Comparison of ENCODE assay signal across 35 cellular contexts in genomic region chr7:69411018-69411417, GRCh38.
"Had no signal": no experiment of that assay in that cellular context is flagged by ENCODE, and none has a peak within 500 bp of the region (broad histone marks: within the 10 kb centered on the region; RNA-seq: fewer than 3 reads in every experiment).

No MANE protein-coding gene starts in this region.

- DNase-seq: activated B cell treated with CpG ODN at 0.5 μM for 24 hours; activated CD4-positive, alpha-beta memory T cell treated with anti-CD3 and anti-CD28 coated beads for 36 hours; activated CD4-positive, alpha-beta T cell treated with anti-CD3 and anti-CD28 coated beads for 4 hours; activated CD4-positive, alpha-beta T cell treated with anti-CD3 and anti-CD28 coated beads, Interleukin-2, amount 10 ng/mL, durations not matched to agents 24 days and 14 days; activated CD4-positive, alpha-beta T cell treated with anti-CD3 and anti-CD28 coated beads, Interleukin-2, amount 50 U/mL, for 1 hour; activated CD4-positive, alpha-beta T cell treated with anti-CD3 and anti-CD28 coated beads, Interleukin-2, amount 50 U/mL, for 4 hours; activated CD4-positive, CD25-positive, alpha-beta regulatory T cell treated with anti-CD3 and anti-CD28 coated beads, Interleukin-2, amount 50 U/mL, for 72 hours; activated CD8-positive, alpha-beta memory T cell treated with anti-CD3 and anti-CD28 coated beads, Interleukin-2, amount 50 U/mL, for 4 hours; activated CD8-positive, alpha-beta T cell treated with anti-CD3 and anti-CD28 coated beads for 36 hours; activated effector memory CD4-positive, alpha-beta T cell treated with anti-CD3 and anti-CD28 coated beads, Interleukin-2, amount 50 U/mL, for 16 hours; activated gamma-delta T cell treated with Interleukin-2 at 50 U/mL for 16 hours; activated naive CD4-positive, alpha-beta T cell; activated naive CD4-positive, alpha-beta T cell treated with anti-CD3 and anti-CD28 coated beads for 36 hours; activated naive CD4-positive, alpha-beta T cell treated with anti-CD3 and anti-CD28 coated beads, Interleukin-2, amount 50 U/mL, for 16 hours; activated naive CD8-positive, alpha-beta T cell treated with anti-CD3 and anti-CD28 coated beads, Interleukin-2, amount 10 ng/mL, durations not matched to agents 7 days and 5 days; activated naive CD8-positive, alpha-beta T cell treated with anti-CD3 and anti-CD28 coated beads, Interleukin-2, amount 50 U/mL, for 24 hours; activated T-cell treated with anti-CD3 and anti-CD28 coated beads for 4 hours; activated T-cell treated with anti-CD3 and anti-CD28 coated beads, Interleukin-2, amount 50 U/mL, for 1 hour; activated T-cell treated with anti-CD3 and anti-CD28 coated beads, Interleukin-2, amount 50 U/mL, for 4 hours; activated T-cell treated with anti-CD3 and anti-CD28 coated beads, Interleukin-2, amount 50 U/mL, for 72 hours; amygdala; anterior cingulate cortex; cerebellar nuclear complex; T-cell; T-helper 17 cell had no signal

- ATAC-seq: activated CD8-positive, alpha-beta T cell treated with anti-CD3 and anti-CD28 coated beads for 36 hours; activated naive CD4-positive, alpha-beta T cell treated with anti-CD3 and anti-CD28 coated beads, Interleukin-2, amount 50 U/mL, for 72 hours; activated naive CD8-positive, alpha-beta T cell treated with anti-CD3 and anti-CD28 coated beads, Interleukin-2, amount 50 U/mL, for 24 hours; activated T-cell treated with anti-CD3 and anti-CD28 coated beads, Interleukin-2, amount 50 U/mL, for 4 hours; activated T-cell treated with anti-CD3 and anti-CD28 coated beads, Interleukin-2, amount 50 U/mL, for 72 hours; activated T-helper 17 cell treated with anti-CD3 and anti-CD28 coated beads, Interleukin-2, amount 50 U/mL, for 72 hours; T-cell; T-helper 17 cell had no signal

- H3K4me3 ChIP-seq: ascending aorta, cardiac muscle cell had no signal

- H3K27me3 Mint-ChIP-seq: activated B cell treated with CpG ODN at 0.5 μM for 24 hours; activated CD4-positive, alpha-beta memory T cell treated with anti-CD3 and anti-CD28 coated beads for 36 hours; activated CD4-positive, alpha-beta T cell treated with anti-CD3 and anti-CD28 coated beads, Interleukin-2, amount 10 ng/mL, durations not matched to agents 24 days and 14 days; activated CD8-positive, alpha-beta T cell treated with anti-CD3 and anti-CD28 coated beads for 36 hours; activated naive CD8-positive, alpha-beta T cell treated with anti-CD3 and anti-CD28 coated beads, Interleukin-2, amount 50 U/mL, for 24 hours; activated T-helper 17 cell treated with anti-CD3 and anti-CD28 coated beads, Interleukin-2, amount 50 U/mL, for 72 hours; central memory CD8-positive, alpha-beta T cell; T-cell; T-helper 17 cell had no signal

- H3K4me3 Mint-ChIP-seq: activated B cell treated with CpG ODN at 0.5 μM for 24 hours; activated CD4-positive, alpha-beta memory T cell treated with anti-CD3 and anti-CD28 coated beads for 36 hours; activated CD4-positive, alpha-beta T cell treated with anti-CD3 and anti-CD28 coated beads, Interleukin-2, amount 10 ng/mL, durations not matched to agents 24 days and 14 days; activated CD8-positive, alpha-beta T cell treated with anti-CD3 and anti-CD28 coated beads for 36 hours; activated naive CD4-positive, alpha-beta T cell treated with anti-CD3 and anti-CD28 coated beads for 36 hours; activated naive CD8-positive, alpha-beta T cell treated with anti-CD3 and anti-CD28 coated beads, Interleukin-2, amount 10 ng/mL, durations not matched to agents 7 days and 5 days; activated naive CD8-positive, alpha-beta T cell treated with anti-CD3 and anti-CD28 coated beads, Interleukin-2, amount 50 U/mL, for 24 hours; activated T-cell treated with anti-CD3 and anti-CD28 coated beads, Interleukin-2, amount 50 U/mL, for 4 hours; activated T-cell treated with anti-CD3 and anti-CD28 coated beads, Interleukin-2, amount 50 U/mL, for 72 hours; activated T-helper 1 cell treated with anti-CD3 and anti-CD28 coated beads, Interleukin-12 subunit alpha, Interleukin-12 subunit beta, Interleukin-2, Interleukin-4 antibody, amounts not matched to agents 30 ng/mL and 10 ng/mL and 1 ng/mL, durations not matched to agents 14 hours and 24 hours and 36 hours; activated T-helper 17 cell treated with anti-CD3 and anti-CD28 coated beads, Interleukin-2, amount 50 U/mL, for 72 hours; brain; central memory CD8-positive, alpha-beta T cell; T-cell; T-helper 17 cell had no signal

- H3K36me3 Mint-ChIP-seq: activated CD4-positive, alpha-beta memory T cell treated with anti-CD3 and anti-CD28 coated beads for 36 hours; activated naive CD8-positive, alpha-beta T cell treated with anti-CD3 and anti-CD28 coated beads, Interleukin-2, amount 10 ng/mL, durations not matched to agents 7 days and 5 days; brain; T-cell had no signal

- H3K36me3 ChIP-seq: ascending aorta, cardiac muscle cell had no signal

- H3K9me3 ChIP-seq: ascending aorta had no signal

- FAIRE-seq: bronchial epithelial cell, TTC549 had no signal

- H3K27ac Mint-ChIP-seq: activated B cell treated with CpG ODN at 0.5 μM for 24 hours; activated CD4-positive, alpha-beta memory T cell treated with anti-CD3 and anti-CD28 coated beads for 36 hours; activated CD4-positive, alpha-beta T cell treated with anti-CD3 and anti-CD28 coated beads, Interleukin-2, amount 10 ng/mL, durations not matched to agents 24 days and 14 days; activated CD8-positive, alpha-beta T cell treated with anti-CD3 and anti-CD28 coated beads for 36 hours; activated naive CD4-positive, alpha-beta T cell treated with anti-CD3 and anti-CD28 coated beads for 36 hours; activated naive CD4-positive, alpha-beta T cell treated with anti-CD3 and anti-CD28 coated beads, Interleukin-2, amount 50 U/mL, for 72 hours; activated naive CD8-positive, alpha-beta T cell treated with anti-CD3 and anti-CD28 coated beads, Interleukin-2, amount 10 ng/mL, durations not matched to agents 7 days and 5 days; activated naive CD8-positive, alpha-beta T cell treated with anti-CD3 and anti-CD28 coated beads, Interleukin-2, amount 50 U/mL, for 24 hours; activated T-cell treated with anti-CD3 and anti-CD28 coated beads, Interleukin-2, amount 50 U/mL, for 72 hours; activated T-helper 1 cell treated with anti-CD3 and anti-CD28 coated beads, Interleukin-12 subunit alpha, Interleukin-12 subunit beta, Interleukin-2, Interleukin-4 antibody, amounts not matched to agents 30 ng/mL and 10 ng/mL and 1 ng/mL, durations not matched to agents 14 hours and 24 hours and 36 hours; activated T-helper 17 cell treated with anti-CD3 and anti-CD28 coated beads, Interleukin-2, amount 50 U/mL, for 72 hours; T-cell; T-helper 17 cell had no signal

- H3K27ac ChIP-seq: ascending aorta, cardiac muscle cell, VCaP had no signal

- H3K4me1 ChIP-seq: ascending aorta had no signal

- H3K27me3 ChIP-seq: ascending aorta, cardiac muscle cell had no signal

- H3K4me1 Mint-ChIP-seq: activated CD4-positive, alpha-beta T cell treated with anti-CD3 and anti-CD28 coated beads, Interleukin-2, amount 10 ng/mL, durations not matched to agents 24 days and 14 days; activated T-helper 17 cell treated with anti-CD3 and anti-CD28 coated beads, Interleukin-2, amount 50 U/mL, for 72 hours; T-helper 17 cell had no signal
